29 cellular contexts compared by ENCODE assay signal in the genomic region with DNA sequence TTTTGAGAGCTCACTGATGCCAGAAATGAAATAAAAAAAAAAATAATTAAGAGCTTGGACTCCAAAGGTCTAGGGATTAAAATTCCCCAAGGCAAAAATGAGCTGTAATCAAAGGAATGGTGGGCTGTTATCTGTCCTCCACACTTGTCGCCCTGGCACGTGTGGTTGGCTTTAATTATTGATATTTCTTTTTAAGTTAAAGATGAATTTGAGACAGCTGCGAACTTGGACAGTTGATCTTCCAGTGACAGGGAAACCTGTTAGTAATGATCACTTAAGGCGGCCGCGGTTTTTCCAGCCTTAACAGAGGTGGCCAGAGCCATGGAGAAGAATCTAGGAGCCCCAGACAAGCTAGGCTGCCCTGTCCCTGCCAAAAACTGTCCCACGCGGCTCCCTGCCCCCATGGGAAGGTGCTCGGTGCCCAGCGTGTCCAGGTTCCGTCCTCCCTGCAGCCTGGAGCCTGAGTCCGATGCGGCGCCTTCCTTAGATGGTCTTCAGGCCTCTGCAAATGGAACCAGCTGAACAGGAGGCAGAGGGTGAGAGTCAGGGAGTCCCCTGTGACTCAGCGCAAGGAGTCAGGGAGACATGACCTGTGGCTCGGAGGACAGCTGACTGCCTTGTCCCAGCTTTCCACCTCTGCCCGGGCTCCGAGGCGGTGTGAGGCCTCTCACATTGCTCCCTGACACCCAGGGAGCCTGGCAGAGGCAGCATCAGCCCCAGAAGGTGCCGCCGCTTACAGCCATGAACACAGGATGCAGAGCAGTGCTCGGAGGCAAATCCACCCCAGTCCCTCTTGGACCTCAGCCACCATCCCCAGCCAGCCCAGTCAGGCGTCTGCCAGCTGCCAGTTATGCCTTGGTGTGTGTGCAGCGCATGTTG.
DNase-seq lines count a peak whose midpoint lies in the region; ATAC-seq and TF ChIP-seq lines count a peak whose summit lies in the region.
"Had no signal": no experiment of that assay in that cellular context is flagged by ENCODE, and none has a peak within 500 bp of the region (broad histone marks: within the 10 kb centered on the region; RNA-seq: fewer than 3 reads in every experiment).

No MANE protein-coding gene starts in this region.

- TF ChIP-seq EP300 in neural cell (conservative IDR thresholded peaks at IDR 0.05; ENCODE audit: poor library complexity, severe bottlenecking): no peak

- no peaks in the 10 kb centered on the region for H3K9me2 ChIP-seq in neural cell (ENCODE audit: insufficient read depth, low read length)

- H3K4me3 ChIP-seq in neural cell (ENCODE audit: low read length): peak overlapping the region; percentile 27
- H3K4me3 ChIP-seq: esophagus muscularis mucosa, heart left ventricle, K562, MG63, skin epidermis, transverse colon had no signal

- no peaks in the 10 kb centered on the region for H3F3A ChIP-seq in neural cell (ENCODE audit: insufficient read depth, low read length, poor library complexity, severe bottlenecking)

- TF ChIP-seq RAD21 in neural cell (conservative IDR thresholded peaks at IDR 0.05): no peak

- ATAC-seq in GM21528 (IDR thresholded peaks at IDR 0.05; ENCODE audit: low FRiP score, unreplicated experiment): no peak
- ATAC-seq: activated T-cell treated with anti-CD3 and anti-CD28 coated beads, Interleukin-2, amount 50 U/mL, for 4 hours; heart left ventricle; K562; naive thymus-derived CD4-positive, alpha-beta T cell; PC-3; stimulated activated memory B cell treated with anti-CD40 and anti-IgM and Interleukin-4, amounts not matched to agents 10 μg/mL and 1 μg/mL and 100 μg/mL, for 72 hours had no signal

- DNase-seq in DMS153 (lab: John Stamatoyannopoulos, UW): peak; percentile 9
- no peak for DNase-seq in DMS153 treated with DMSO at 0.1 percent for 48 hours (lab: John Stamatoyannopoulos, UW; ENCODE audit: unreplicated experiment)
- peak; percentile 50 for DNase-seq in Daoy (ENCODE audit: low read depth)
- DNase-seq in KG1 (lab: John Stamatoyannopoulos, UW): no peak
- no peak for DNase-seq in activated naive CD4-positive, alpha-beta T cell (lab: John Stamatoyannopoulos, UW)
- DNase-seq: 8988T; activated CD4-positive, alpha-beta T cell treated with anti-CD3 and anti-CD28 coated beads for 48 hours; activated CD8-positive, alpha-beta memory T cell treated with anti-CD3 and anti-CD28 coated beads for 24 hours; activated naive CD4-positive, alpha-beta T cell treated with Interleukin-2 at 50 U/mL for 16 hours; activated T-cell treated with anti-CD3 and anti-CD28 coated beads, Interleukin-2, amount 50 U/mL, for 4 hours; CD4-positive, CD25-positive, alpha-beta regulatory T cell; EL; foreskin fibroblast; MG63; naive thymus-derived CD4-positive, alpha-beta T cell; NCI-H1105; NCI-H2171 treated with DMSO at 0.1 percent for 48 hours; NCI-H524 treated with DMSO at 0.1 percent for 48 hours; NK-92 treated with Interleukin-12 subunit alpha and Interleukin-12 subunit beta, amount 100 ng/mL, for 24 hours; PC-3; transverse colon had no signal

- no peaks in the 10 kb centered on the region for H3K36me3 ChIP-seq in neural cell (ENCODE audit: insufficient read depth, low read length)
- H3K36me3 ChIP-seq: esophagus muscularis mucosa, heart left ventricle, MG63, transverse colon had no signal

- H3K9me3 ChIP-seq in neural cell (ENCODE audit: low read length): no peaks in the 10 kb centered on the region
- H3K9me3 ChIP-seq: esophagus muscularis mucosa, heart left ventricle, MG63, transverse colon had no signal

- no peaks in the 10 kb centered on the region for H3K79me2 ChIP-seq in neural cell (replicated peaks; ENCODE audit: insufficient read depth, low read length)

- no peaks in the 10 kb centered on the region for H4K20me1 ChIP-seq in neural cell (ENCODE audit: insufficient read depth)

- H3K27ac ChIP-seq in VCaP (peak overlapping the region; percentile 7; the same call in 1 of the 2 replicates), neural cell (ENCODE audit: low read length) (peak overlapping the region; percentile 37)
- H3K27ac ChIP-seq: esophagus muscularis mucosa, heart left ventricle, skin epidermis, transverse colon had no signal

- peak overlapping the region; percentile 18 for H3K9ac ChIP-seq in neural cell (ENCODE audit: low read length)

- no peak overlapping the region for H3K4me2 ChIP-seq in neural cell (ENCODE audit: low read length)

- TF ChIP-seq CTCF in VCaP (conservative IDR thresholded peaks at IDR 0.05) (no peak), neural cell (IDR thresholded peaks at IDR 0.05; ENCODE audit: poor library complexity, severe bottlenecking) (no peak)

- no peak overlapping the region for H2AFZ ChIP-seq in neural cell (ENCODE audit: low read depth, low read length)

- no peaks in the 10 kb centered on the region for H3K27me3 ChIP-seq in neural cell (ENCODE audit: insufficient read depth, low read depth, low read length)
- H3K27me3 ChIP-seq: transverse colon had no signal

TF ChIP-seq in neural cell, 6 proteins besides CTCF, POLR2A, EP300 and RAD21:
- no peak for TF ChIP-seq POLR2AphosphoS5 (IDR thresholded peaks at IDR 0.05)
- no peak for TF ChIP-seq SMC3 (conservative IDR thresholded peaks at IDR 0.05; ENCODE audit: poor library complexity)
- no peak for TF ChIP-seq TAF1 (IDR thresholded peaks at IDR 0.05; ENCODE audit: low read depth)
- no peak for TF ChIP-seq REST (IDR thresholded peaks at IDR 0.05; ENCODE audit: borderline replicate concordance)
- TF ChIP-seq EZH2 (IDR thresholded peaks at IDR 0.05; ENCODE audit: borderline replicate concordance, insufficient read depth, low read length, poor library complexity, severe bottlenecking): no peak
- no peak for TF ChIP-seq MXI1 (conservative IDR thresholded peaks at IDR 0.05; ENCODE audit: poor library complexity, severe bottlenecking)

Comparison
In these comparisons a context has a peak if more than half of its experiments do, and no peak if none do; other contexts are left out.
1. DNase-seq: peak in DMS153 (single experiment) and Daoy (single experiment); none in DMS153 treated with DMSO at 0.1 percent for 48 hours (single experiment), KG1 (single experiment) and activated naive CD4-positive, alpha-beta T cell (0 of 4).